Comparison of ENCODE assay signal across 18 cellular contexts in the genomic region with DNA sequence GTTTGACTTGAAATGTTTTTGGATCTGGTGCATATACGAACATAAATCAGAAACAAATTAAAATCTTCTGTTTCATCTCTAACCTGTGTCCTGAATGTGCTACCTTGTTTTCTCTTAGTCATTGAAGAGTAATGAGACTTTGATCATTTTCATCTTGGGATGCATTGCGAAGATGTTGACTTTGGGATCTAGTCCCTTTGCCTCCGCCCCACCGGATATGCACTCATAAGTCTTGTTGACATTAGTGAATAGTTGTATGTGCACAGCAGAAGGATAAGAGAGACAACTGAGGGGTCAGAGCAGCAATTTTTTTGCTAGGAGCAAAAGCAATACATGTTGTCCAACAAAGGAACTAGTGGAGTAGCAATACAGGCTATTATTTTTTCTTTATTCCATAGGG. TPM values are rescaled to one million over a fixed set of nuclear protein-coding genes. Genes with fewer than 3 reads are reported as not detected.
A peak's percentile ranks its signal among the peaks of the same experiment; 100 is the strongest.
DNase-seq lines count a peak whose midpoint lies in the region; TF ChIP-seq lines count a peak whose summit lies in the region.
"Had no signal": no experiment of that assay in that cellular context is flagged by ENCODE, and none has a peak within 500 bp of the region (broad histone marks: within the 10 kb centered on the region; RNA-seq: fewer than 3 reads in every experiment).

No MANE protein-coding gene starts in this region.

- no peak for TF ChIP-seq CTCF in OCI-LY7 (conservative IDR thresholded peaks at IDR 0.05; ENCODE audit: low read length)
- no peak for TF ChIP-seq CTCF in smooth muscle cell (IDR thresholded peaks at IDR 0.05; ENCODE audit: borderline replicate concordance, insufficient read depth, poor library complexity, severe bottlenecking)

- peak overlapping the region; percentile 84 for H2AFZ ChIP-seq in OCI-LY7 (ENCODE audit: low read length)
- H2AFZ ChIP-seq in smooth muscle cell (ENCODE audit: low read depth), result no peak overlapping the region

- intact Hi-C loops in OCI-LY7 (cut with micrococcal nuclease; ENCODE audit: unreplicated experiment), result no loop called here

- no peak overlapping the region for H3K9ac ChIP-seq in smooth muscle cell (ENCODE audit: low read depth)

- no TSS peak for BruUV-seq in OCI-LY7 (replicated peaks; lab: Mats Ljungman, UMichigan)

- H3K4me3 ChIP-seq in OCI-LY7 (ENCODE audit: low read depth, low read length, poor library complexity, severe bottlenecking) (no peak overlapping the region), smooth muscle cell (no peak overlapping the region)
- H3K4me3 ChIP-seq: adrenal gland, heart left ventricle, lung, pancreas, transverse colon had no signal

- H3K27ac ChIP-seq in OCI-LY7 (ENCODE audit: low read depth, low read length, poor library complexity, severe bottlenecking) (no peak overlapping the region), epithelial cell of prostate (peak overlapping the region; percentile 75), smooth muscle cell (ENCODE audit: low read depth) (no peak overlapping the region)
- H3K27ac ChIP-seq: adrenal gland, pancreas, transverse colon had no signal

- DNase-seq in ELR (ENCODE audit: low read depth) (peak; percentile 35), OCI-LY7 (ENCODE audit: low spot score) (no peak), epithelial cell of prostate (ENCODE audit: low read depth, low spot score) (no peak), smooth muscle cell (lab: John Stamatoyannopoulos, UW; ENCODE audit: unreplicated experiment) (no peak), erythroblast (lab: John Stamatoyannopoulos, UW) (no peak), nucleus accumbens (lab: John Stamatoyannopoulos, UW) (no peak), NCI-H526 treated with DMSO at 0.1 percent for 48 hours (lab: John Stamatoyannopoulos, UW) (no peak)
- DNase-seq: activated gamma-delta T cell treated with Interleukin-2 at 50 U/mL for 16 hours; adrenal gland; effector memory CD4-positive, alpha-beta T cell; heart left ventricle; NCI-H1417 treated with DMSO at 0.1 percent for 48 hours; NCI-H345; pancreas; stimulated activated CD4-positive, alpha-beta T cell treated with anti-CD3 and anti-CD28 coated beads, Interleukin-2, amount 100 ng/mL, for 24 hours; stimulated activated naive CD8-positive, alpha-beta T cell treated with anti-CD3 and anti-CD28 coated beads, Interleukin-15, Interleukin-2, amounts not matched to agents 100 U/mL and 50 U/mL, for 24 hours; transverse colon had no signal

- H3K36me3 ChIP-seq in OCI-LY7 (ENCODE audit: insufficient read depth, low read length) (no peaks in the 10 kb centered on the region), smooth muscle cell (ENCODE audit: low read depth) (no peaks in the 10 kb centered on the region)
- H3K36me3 ChIP-seq: adrenal gland, heart left ventricle, pancreas, transverse colon had no signal

- POLR2A ChIA-PET in OCI-LY7 (lab: Charles Lee), result interaction anchor here (0.5 to 2.6 kb wide), 6 partner anchors 9 to 302 kb away, joined by 3 to 9 read pairs (median 3); no protein-coding TSS in a partner anchor

- H3K4me1 ChIP-seq in OCI-LY7 (ENCODE audit: insufficient read depth, low read length, poor library complexity, severe bottlenecking) (peaks cover 16% of the 10 kb centered on the region), smooth muscle cell (ENCODE audit: low read depth) (peaks cover 10% of the 10 kb centered on the region)
- H3K4me1 ChIP-seq: pancreas had no signal

- no peaks in the 10 kb centered on the region for H3K79me2 ChIP-seq in OCI-LY7 (ENCODE audit: insufficient read depth, low read depth, low read length)
- no peaks in the 10 kb centered on the region for H3K79me2 ChIP-seq in smooth muscle cell (ENCODE audit: low read depth)

- no peaks in the 10 kb centered on the region for H3K9me3 ChIP-seq in OCI-LY7 (ENCODE audit: low read length)
- no peaks in the 10 kb centered on the region for H3K9me3 ChIP-seq in smooth muscle cell (replicated peaks; ENCODE audit: low read depth)
- H3K9me3 ChIP-seq: adrenal gland, heart left ventricle, pancreas, transverse colon had no signal

- H3K4me2 ChIP-seq in OCI-LY7 (ENCODE audit: low read length) (peak overlapping the region; percentile 18), smooth muscle cell (peak overlapping the region; percentile 49)

- no peaks in the 10 kb centered on the region for H3K27me3 ChIP-seq in smooth muscle cell (ENCODE audit: low read depth)
- H3K27me3 ChIP-seq: adrenal gland, heart left ventricle, pancreas, transverse colon had no signal

- 73% methylated on average over 4 of the region's 4 CpGs for WGBS in smooth muscle cell (ENCODE audit: low lambda C conversion rate)

- no peak for TF ChIP-seq POLR2A in erythroblast (IDR thresholded peaks at IDR 0.05; ENCODE audit: low read length)

- H3K9me2 ChIP-seq in OCI-LY7 (ENCODE audit: insufficient read depth, low read length), result no peaks in the 10 kb centered on the region

- CTCF ChIA-PET in OCI-LY7 (lab: Charles Lee; ENCODE audit: unreplicated experiment), result interaction anchor here (0.9 kb wide), 1 partner anchor 119 kb away, joined by 3 read pairs; no protein-coding TSS in a partner anchor

- H4K20me1 ChIP-seq in OCI-LY7 (ENCODE audit: insufficient read depth, low read length) (no peaks in the 10 kb centered on the region), smooth muscle cell (ENCODE audit: low read depth) (no peaks in the 10 kb centered on the region)

- H3F3A ChIP-seq in smooth muscle cell (ENCODE audit: low read depth), result peaks cover 16% of the 10 kb centered on the region

RNA-seq across cellular contexts. Expression of gene SPRED1, which starts 35.9 kb away (rescaled TPM):
- total RNA-seq in OCI-LY7 (2014; rRNA removed; shearing (Covaris generic)), result 7.5 and 9.6 TPM in 2 replicates
- total RNA-seq in OCI-LY7 (2022), result 19.9 and 21.1 TPM in 2 replicates
- total RNA-seq in smooth muscle cell, result 53.0 and 56.5 TPM in 2 replicates
- polyA plus RNA-seq in smooth muscle cell, result 15.6 and 22.2 TPM in 2 replicates
